1 cellular context compared by ENCODE assay signal in the genomic region with DNA sequence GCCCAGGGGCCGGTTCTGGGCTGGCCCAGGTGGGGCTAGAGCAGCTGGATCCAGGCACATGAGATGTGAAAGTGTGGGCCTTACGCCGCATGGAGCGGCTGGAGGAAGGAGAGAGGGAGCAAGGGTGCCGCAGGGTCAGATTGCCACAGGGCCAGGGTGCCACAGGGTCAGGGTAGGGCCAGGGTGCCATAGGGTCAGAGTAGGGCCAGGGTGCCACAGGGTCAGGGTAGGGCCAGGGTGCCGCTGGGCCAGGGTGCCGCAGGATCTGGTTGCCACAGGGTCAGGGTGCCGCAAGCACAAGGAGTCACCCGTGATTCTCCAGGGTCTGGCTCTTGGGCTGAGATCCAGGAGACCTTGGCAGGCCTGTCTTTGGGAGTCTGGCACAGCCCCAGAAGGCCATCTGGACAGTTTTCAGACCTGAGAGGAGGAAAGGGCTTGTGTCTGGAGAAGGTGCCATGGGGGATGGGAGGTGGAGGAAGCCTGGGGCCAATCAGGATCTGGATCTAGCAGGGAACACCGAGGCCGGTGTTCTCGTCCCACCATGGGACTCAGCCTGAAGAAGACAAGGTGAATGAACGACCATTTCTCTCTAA.
TF ChIP-seq lines count a peak whose summit lies in the region.

No MANE protein-coding gene starts in this region.

TF ChIP-seq in liver, 16 proteins besides CTCF, POLR2A, EP300 and RAD21 (continued from another document):
- TF ChIP-seq, protein P1, sequence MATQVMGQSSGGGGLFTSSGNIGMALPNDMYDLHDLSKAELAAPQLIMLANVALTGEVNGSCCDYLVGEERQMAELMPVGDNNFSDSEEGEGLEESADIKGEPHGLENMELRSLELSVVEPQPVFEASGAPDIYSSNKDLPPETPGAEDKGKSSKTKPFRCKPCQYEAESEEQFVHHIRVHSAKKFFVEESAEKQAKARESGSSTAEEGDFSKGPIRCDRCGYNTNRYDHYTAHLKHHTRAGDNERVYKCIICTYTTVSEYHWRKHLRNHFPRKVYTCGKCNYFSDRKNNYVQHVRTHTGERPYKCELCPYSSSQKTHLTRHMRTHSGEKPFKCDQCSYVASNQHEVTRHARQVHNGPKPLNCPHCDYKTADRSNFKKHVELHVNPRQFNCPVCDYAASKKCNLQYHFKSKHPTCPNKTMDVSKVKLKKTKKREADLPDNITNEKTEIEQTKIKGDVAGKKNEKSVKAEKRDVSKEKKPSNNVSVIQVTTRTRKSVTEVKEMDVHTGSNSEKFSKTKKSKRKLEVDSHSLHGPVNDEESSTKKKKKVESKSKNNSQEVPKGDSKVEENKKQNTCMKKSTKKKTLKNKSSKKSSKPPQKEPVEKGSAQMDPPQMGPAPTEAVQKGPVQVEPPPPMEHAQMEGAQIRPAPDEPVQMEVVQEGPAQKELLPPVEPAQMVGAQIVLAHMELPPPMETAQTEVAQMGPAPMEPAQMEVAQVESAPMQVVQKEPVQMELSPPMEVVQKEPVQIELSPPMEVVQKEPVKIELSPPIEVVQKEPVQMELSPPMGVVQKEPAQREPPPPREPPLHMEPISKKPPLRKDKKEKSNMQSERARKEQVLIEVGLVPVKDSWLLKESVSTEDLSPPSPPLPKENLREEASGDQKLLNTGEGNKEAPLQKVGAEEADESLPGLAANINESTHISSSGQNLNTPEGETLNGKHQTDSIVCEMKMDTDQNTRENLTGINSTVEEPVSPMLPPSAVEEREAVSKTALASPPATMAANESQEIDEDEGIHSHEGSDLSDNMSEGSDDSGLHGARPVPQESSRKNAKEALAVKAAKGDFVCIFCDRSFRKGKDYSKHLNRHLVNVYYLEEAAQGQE (IDR thresholded peaks at IDR 0.05): no peak
- TF ChIP-seq EGR1 (IDR thresholded peaks at IDR 0.05; ENCODE audit: low read depth in 2 of 2): no peak
- no peak for TF ChIP-seq TAF1 (conservative IDR thresholded peaks at IDR 0.05)
